In the genomic region with DNA sequence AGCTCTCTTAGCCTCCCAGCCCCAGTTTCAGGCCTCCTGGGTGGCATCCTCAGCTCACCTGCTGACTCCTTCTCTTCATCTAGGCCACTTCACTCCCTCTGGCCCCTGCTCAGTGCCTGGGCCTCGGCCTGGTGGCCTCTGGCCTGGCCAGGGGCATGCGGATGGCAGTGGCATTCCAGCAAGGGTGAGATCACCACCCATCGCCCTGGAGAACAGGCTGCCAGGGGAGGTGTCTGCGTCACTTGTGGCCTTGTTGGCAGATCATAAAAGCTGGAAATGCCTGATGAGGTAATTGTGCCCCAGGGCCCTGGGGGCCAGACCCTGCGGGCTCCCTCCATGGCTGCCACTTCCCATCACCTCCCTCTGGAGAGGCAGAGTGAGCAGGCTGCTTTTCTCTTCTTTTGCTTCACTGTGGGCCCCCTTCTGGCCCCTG, we compare ENCODE assay signal across 8 cellular contexts.
DNase-seq lines count a peak whose midpoint lies in the region; ATAC-seq and TF ChIP-seq lines count a peak whose summit lies in the region.
"Had no signal": no experiment of that assay in that cellular context is flagged by ENCODE, and none has a peak within 500 bp of the region (broad histone marks: within the 10 kb centered on the region; RNA-seq: fewer than 3 reads in every experiment).

No MANE protein-coding gene starts in this region.

- H3K27ac ChIP-seq in SJSA1: peak overlapping the region; percentile 74
- peak overlapping the region; percentile 44 to 91 (median 70) for H3K27ac ChIP-seq in heart left ventricle
- H3K27ac ChIP-seq in spleen: peak overlapping the region; percentile 47 to 80 (median 62)
- H3K27ac ChIP-seq: SK-N-MC had no signal

- H3K27me3 Mint-ChIP-seq in HFFc6 (ENCODE audit: insufficient read depth): peaks cover 10% of the 10 kb centered on the region

- peak overlapping the region; percentile 63; the same call in 1 of the 2 replicates for H3K4me3 Mint-ChIP-seq in HFFc6

- H3K4me3 ChIP-seq in SJSA1: no peak overlapping the region
- H3K4me3 ChIP-seq in heart left ventricle: no peak overlapping the region
- H3K4me3 ChIP-seq in spleen: no peak overlapping the region
- H3K4me3 ChIP-seq: SK-N-MC had no signal

- H3K36me3 ChIP-seq in SJSA1 (no peaks in the 10 kb centered on the region), heart left ventricle (no peaks in the 10 kb centered on the region), spleen (no peaks in the 10 kb centered on the region)

- DNase-seq in HFFc6 (peak; percentile 88), SJSA1 (ENCODE audit: low read depth in 1 of 2, low spot score in 2 of 2) (peak; percentile 90 to 92), heart left ventricle (peak; percentile 74 to 90 (median 77)), spleen (peak; percentile 87), amniotic stem cell (lab: John Stamatoyannopoulos, UW) (no peak)

- H3K4me1 Mint-ChIP-seq in HFFc6 (ENCODE audit: low read depth): peaks cover 25% of the 10 kb centered on the region

- H3K4me1 ChIP-seq in SJSA1 (replicated peaks): peaks cover 28% of the 10 kb centered on the region
- peaks cover 0 to 23% (median 14%) of the 10 kb centered on the region in 12 donors for H3K4me1 ChIP-seq in heart left ventricle
- H3K4me1 ChIP-seq in spleen: peaks cover 0 to 30% (median 12%) of the 10 kb centered on the region in 6 donors

- H3K9me3 ChIP-seq in SJSA1 (replicated peaks) (no peaks in the 10 kb centered on the region), heart left ventricle (no peaks in the 10 kb centered on the region), spleen (no peaks in the 10 kb centered on the region)

- no peaks in the 10 kb centered on the region for H3K36me3 Mint-ChIP-seq in HFFc6 (ENCODE audit: low read depth)

- TF ChIP-seq POLR2A in heart left ventricle (IDR thresholded peaks at IDR 0.05): no peak
- TF ChIP-seq POLR2A in spleen (IDR thresholded peaks at IDR 0.05): no peak

- H3K27me3 ChIP-seq in SJSA1 (replicated peaks) (no peaks in the 10 kb centered on the region), heart left ventricle (no peaks in the 10 kb centered on the region), spleen (replicated peaks in 1 of 7) (peaks cover 0 to 18% (median 6%) of the 10 kb centered on the region in 7 donors)

- no peaks in the 10 kb centered on the region for H3K9me3 Mint-ChIP-seq in HFFc6

- TF ChIP-seq CTCF in HFFc6 (IDR thresholded peaks at IDR 0.05) (no peak), heart left ventricle (IDR thresholded peaks at IDR 0.05) (no peak), spleen (IDR thresholded peaks at IDR 0.05 in 8 of 11, conservative IDR thresholded peaks at IDR 0.05 in 3 of 11) (no peak)

- intact Hi-C loops in heart left ventricle (cut with DNase I): loop anchor here in 3 of 10 donors (2.0 to 10.0 kb wide), 5 partner anchors 56 to 828 kb away; partner anchors contain the start of genes SMAD2 (in 2 of the 3) and IER3IP1 (in 1 of the 3)
- intact Hi-C loops in spleen (cut with DNase I; ENCODE audit: low total_unique reads): no loop called here

- H3K27ac Mint-ChIP-seq in HFFc6: peak overlapping the region; percentile 85; the same call in 1 of the 2 replicates

- WGBS in heart left ventricle, 4 donors: 24 to 43% (median 36%) methylated on average over 4 to 5 of the region's 5 CpGs
- WGBS in spleen, 5 donors: 40 to 73% (median 58%) methylated on average over 3 to 5 of the region's 5 CpGs

- ATAC-seq in heart left ventricle: peak; percentile 90 to 95 (median 91)
- ATAC-seq in GM19397 (IDR thresholded peaks at IDR 0.05; ENCODE audit: unreplicated experiment): no peak
- ATAC-seq in GM19324 (IDR thresholded peaks at IDR 0.05; ENCODE audit: low FRiP score, unreplicated experiment): no peak

Comparison
In these comparisons a context has a peak if more than half of its experiments do, and no peak if none do; other contexts are left out.
1. ATAC-seq: peak in heart left ventricle (4 of 4); none in GM19397 (single experiment) and GM19324 (single experiment).
2. Peak in every context shown above with its lines, with median percentiles within 50 percentile points of each other: H3K27ac ChIP-seq.